ENCODE assay signal across 1 cellular context in genomic region chr6:34791164-34791841, GRCh38.
TF ChIP-seq lines count a peak whose summit lies in the region.

No MANE protein-coding gene starts in this region.

TF ChIP-seq in HepG2, 621 proteins besides CTCF, POLR2A, EP300 and RAD21 (continued from another document and continues in another):
- no peak for TF ChIP-seq STAT5B (CRISPR knock-in tag; IDR thresholded peaks at IDR 0.05)
- peak; percentile 85 for TF ChIP-seq BRD4 (CRISPR knock-in tag; IDR thresholded peaks at IDR 0.05)
- TF ChIP-seq ZSCAN22 (CRISPR knock-in tag; IDR thresholded peaks at IDR 0.05): no peak
- peak; percentile 78; the same call in 1 of the 2 replicates for TF ChIP-seq SNAPC5 (CRISPR knock-in tag; IDR thresholded peaks at IDR 0.05; ENCODE audit: borderline replicate concordance)
- no peak for TF ChIP-seq CEBPB (IDR thresholded peaks at IDR 0.05; ENCODE audit: borderline replicate concordance, low read depth, low read length)
- peak; percentile 84 for TF ChIP-seq PITX1 (CRISPR knock-in tag; IDR thresholded peaks at IDR 0.05)
- no peak for TF ChIP-seq ZNF484 (CRISPR knock-in tag; IDR thresholded peaks at IDR 0.05; ENCODE audit: borderline replicate concordance, low read depth)
- TF ChIP-seq ZNF644 (CRISPR knock-in tag; IDR thresholded peaks at IDR 0.05; ENCODE audit: low read depth): no peak
- TF ChIP-seq MYNN (CRISPR knock-in tag; IDR thresholded peaks at IDR 0.05; ENCODE audit: low read depth): no peak
- no peak; the same call in 1 of the 2 replicates for TF ChIP-seq GABPB1 (CRISPR knock-in tag; IDR thresholded peaks at IDR 0.05)
- no peak for TF ChIP-seq ZBTB42 (CRISPR knock-in tag; IDR thresholded peaks at IDR 0.05)
- TF ChIP-seq ZNF354B (CRISPR knock-in tag; IDR thresholded peaks at IDR 0.05): no peak
- 0 out of 2 replicates have a peak, but pooled peaks have one; percentile 24 for TF ChIP-seq TGIF2 (CRISPR knock-in tag; IDR thresholded peaks at IDR 0.05)
- no peak for TF ChIP-seq ZBTB39 (CRISPR knock-in tag; IDR thresholded peaks at IDR 0.05)
- no peak for TF ChIP-seq HNRNPLL (IDR thresholded peaks at IDR 0.05; ENCODE audit: low read depth, low read length, poor library complexity, severe bottlenecking)
- TF ChIP-seq GMEB1 (CRISPR knock-in tag; IDR thresholded peaks at IDR 0.05; ENCODE audit: borderline replicate concordance): 0 out of 2 replicates have a peak, but pooled peaks have one; percentile 49
- no peak; the same call in 1 of the 2 replicates for TF ChIP-seq SNAPC2 (CRISPR knock-in tag; IDR thresholded peaks at IDR 0.05)
- no peak for TF ChIP-seq ARHGAP35 (CRISPR knock-in tag; IDR thresholded peaks at IDR 0.05; ENCODE audit: borderline replicate concordance)
- TF ChIP-seq CBX2 (IDR thresholded peaks at IDR 0.05; ENCODE audit: low read depth, low read length): no peak
- TF ChIP-seq CBX2 (CRISPR knock-in tag; IDR thresholded peaks at IDR 0.05; ENCODE audit: low read depth): no peak
- TF ChIP-seq MXD1 (CRISPR knock-in tag; IDR thresholded peaks at IDR 0.05): no peak
- TF ChIP-seq BORCS8-MEF2B (CRISPR knock-in tag; IDR thresholded peaks at IDR 0.05): peak; percentile 74; the same call in 1 of the 2 replicates
- TF ChIP-seq ZNF562 (CRISPR knock-in tag; IDR thresholded peaks at IDR 0.05; ENCODE audit: borderline replicate concordance): no peak
- TF ChIP-seq SOX6 (IDR thresholded peaks at IDR 0.05): no peak
- TF ChIP-seq SOX6 (CRISPR knock-in tag; IDR thresholded peaks at IDR 0.05): peak; percentile 66
- no peak for TF ChIP-seq CENPBD1 (CRISPR knock-in tag; IDR thresholded peaks at IDR 0.05; ENCODE audit: borderline replicate concordance, low read depth)
- TF ChIP-seq WIZ (CRISPR knock-in tag; IDR thresholded peaks at IDR 0.05): no peak
- no peak; the same call in 1 of the 2 replicates for TF ChIP-seq ZNF704 (CRISPR knock-in tag; IDR thresholded peaks at IDR 0.05; ENCODE audit: borderline replicate concordance)
- TF ChIP-seq NBN (conservative IDR thresholded peaks at IDR 0.05): no peak
- TF ChIP-seq IRF9 (CRISPR knock-in tag; IDR thresholded peaks at IDR 0.05; ENCODE audit: borderline replicate concordance): peak; percentile 30; the same call in 1 of the 2 replicates
- TF ChIP-seq TBP (CRISPR knock-in tag; IDR thresholded peaks at IDR 0.05): no peak
- TF ChIP-seq NFAT5 (CRISPR knock-in tag; IDR thresholded peaks at IDR 0.05): no peak
- no peak; the same call in 1 of the 2 replicates for TF ChIP-seq ZMAT3 (CRISPR knock-in tag; conservative IDR thresholded peaks at IDR 0.05)
- TF ChIP-seq GATAD1 (CRISPR knock-in tag; IDR thresholded peaks at IDR 0.05): peak; percentile 54
- 0 out of 2 replicates have a peak, but pooled peaks have one; percentile 13 for TF ChIP-seq ZNF280B (CRISPR knock-in tag; IDR thresholded peaks at IDR 0.05; ENCODE audit: borderline replicate concordance)
- no peak for TF ChIP-seq MYC (CRISPR knock-in tag; IDR thresholded peaks at IDR 0.05; ENCODE audit: borderline replicate concordance)
- TF ChIP-seq ZBTB10 (CRISPR knock-in tag; IDR thresholded peaks at IDR 0.05; ENCODE audit: borderline replicate concordance): no peak; the same call in 1 of the 2 replicates
- peak; percentile 36; the same call in 1 of the 2 replicates for TF ChIP-seq TFDP1 (CRISPR knock-in tag; IDR thresholded peaks at IDR 0.05; ENCODE audit: borderline replicate concordance)
- TF ChIP-seq MTA1 (CRISPR knock-in tag; IDR thresholded peaks at IDR 0.05; ENCODE audit: borderline replicate concordance): no peak
- no peak for TF ChIP-seq NFYB (CRISPR knock-in tag; IDR thresholded peaks at IDR 0.05)
- TF ChIP-seq MEIS1 (CRISPR knock-in tag; IDR thresholded peaks at IDR 0.05; ENCODE audit: borderline replicate concordance): 0 out of 2 replicates have a peak, but pooled peaks have one; percentile 31
- no peak for TF ChIP-seq ZNF383 (CRISPR knock-in tag; IDR thresholded peaks at IDR 0.05; ENCODE audit: borderline replicate concordance)
- TF ChIP-seq ZNF678 (CRISPR knock-in tag; IDR thresholded peaks at IDR 0.05): no peak
- TF ChIP-seq ZNF362 (CRISPR knock-in tag; IDR thresholded peaks at IDR 0.05; ENCODE audit: borderline replicate concordance): no peak; the same call in 1 of the 2 replicates
- no peak for TF ChIP-seq ZNF629 (CRISPR knock-in tag; conservative IDR thresholded peaks at IDR 0.05)
